In genomic region chr16:711548-712320, GRCh38 we compare ENCODE assay signal across 8 cellular contexts. TPM values are rescaled to one million over a fixed set of nuclear protein-coding genes. Genes with fewer than 3 reads are reported as not detected.
DNase-seq lines count a peak whose midpoint lies in the region; ATAC-seq and TF ChIP-seq lines count a peak whose summit lies in the region.

No MANE protein-coding gene starts in this region.

- H3K36me3 ChIP-seq in CD4-positive, CD25-positive, alpha-beta regulatory T cell (ENCODE audit: control insufficient read depth, insufficient read depth, low read length) = no peaks in the 10 kb centered on the region
- H3K36me3 ChIP-seq in HCT116 (ENCODE audit: control insufficient read depth in 1 of 2, insufficient read depth in 2 of 2, low read length in 2 of 2) = no peaks in the 10 kb centered on the region
- H3K36me3 ChIP-seq in SJCRH30 = no peaks in the 10 kb centered on the region
- H3K36me3 ChIP-seq in osteoblast (ENCODE audit: insufficient read depth, low read length) = no peaks in the 10 kb centered on the region
- no peaks in the 10 kb centered on the region for H3K36me3 ChIP-seq in upper lobe of left lung

- H3K27ac Mint-ChIP-seq in CD4-positive, CD25-positive, alpha-beta regulatory T cell = no peak overlapping the region

- no peaks in the 10 kb centered on the region for H3K36me3 Mint-ChIP-seq in CD4-positive, CD25-positive, alpha-beta regulatory T cell

- peak overlapping the region; percentile 59 for H3K4me2 ChIP-seq in HCT116 (ENCODE audit: low read length)
- no peak overlapping the region for H3K4me2 ChIP-seq in osteoblast (ENCODE audit: insufficient read depth, low read length)

- intact Hi-C loops in HCT116 (cut with micrococcal nuclease) = loop anchor here (1.0 to 5.0 kb wide), 3 partner anchors 74 to 346 kb away; no protein-coding TSS in a partner anchor

- H3K9me3 Mint-ChIP-seq in CD4-positive, CD25-positive, alpha-beta regulatory T cell = no peaks in the 10 kb centered on the region

- H3K9ac ChIP-seq in HCT116 (ENCODE audit: low read length) = peak overlapping the region; percentile 35

- peaks cover 18% of the 10 kb centered on the region for H3K4me1 ChIP-seq in CD4-positive, CD25-positive, alpha-beta regulatory T cell (ENCODE audit: control insufficient read depth, insufficient read depth, low read length, poor library complexity, severe bottlenecking)
- peaks cover 21 to 57% of the 10 kb centered on the region in 2 experiments for H3K4me1 ChIP-seq in HCT116 (ENCODE audit: control insufficient read depth in 1 of 2, insufficient read depth in 2 of 2, low read length in 2 of 2)
- H3K4me1 ChIP-seq in SJCRH30 = peaks cover 42% of the 10 kb centered on the region
- peaks cover 18% of the 10 kb centered on the region for H3K4me1 ChIP-seq in osteoblast (ENCODE audit: insufficient read depth, low read length)
- H3K4me1 ChIP-seq in upper lobe of left lung = peaks cover 18 to 30% (median 26%) of the 10 kb centered on the region in 4 donors

- no peak for TF ChIP-seq EP300 in upper lobe of left lung (IDR thresholded peaks at IDR 0.05)

- no peaks in the 10 kb centered on the region for H3K9me3 ChIP-seq in CD4-positive, CD25-positive, alpha-beta regulatory T cell (ENCODE audit: control insufficient read depth in 2 of 2, low read length in 2 of 2)
- no peaks in the 10 kb centered on the region for H3K9me3 ChIP-seq in HCT116 (ENCODE audit: control insufficient read depth in 1 of 2, insufficient read depth in 1 of 2, low read depth in 1 of 2, low read length in 2 of 2)
- no peaks in the 10 kb centered on the region for H3K9me3 ChIP-seq in SJCRH30 (replicated peaks)
- no peaks in the 10 kb centered on the region for H3K9me3 ChIP-seq in osteoblast (ENCODE audit: low read depth, low read length)
- no peaks in the 10 kb centered on the region for H3K9me3 ChIP-seq in upper lobe of left lung

- no peak overlapping the region for H3K4me3 Mint-ChIP-seq in CD4-positive, CD25-positive, alpha-beta regulatory T cell

- TF ChIP-seq POLR2A in HCT116 (IDR thresholded peaks at IDR 0.05; ENCODE audit: borderline replicate concordance, extremely low read depth, insufficient read depth, insufficient read length) (no peak), upper lobe of left lung (IDR thresholded peaks at IDR 0.05) (no peak)

- TF ChIP-seq CTCF in HCT116 (IDR thresholded peaks at IDR 0.05 in 2 of 3, conservative IDR thresholded peaks at IDR 0.05 in 1 of 3; ENCODE audit: borderline replicate concordance in 1 of 3, insufficient read depth in 1 of 3, low read depth in 2 of 3, low read length in 2 of 3) (peak in 2 of 3 experiments; percentile 82 to 96; a peak in 4 of 6 replicates), fibroblast of villous mesenchyme (IDR thresholded peaks at IDR 0.05; ENCODE audit: insufficient read depth, low read depth, low read length) (peak; percentile 92), osteoblast (IDR thresholded peaks at IDR 0.05; ENCODE audit: extremely low read depth, low read depth, low read length) (peak; percentile 82), upper lobe of left lung (IDR thresholded peaks at IDR 0.05) (peak; percentile 93 to 98 (median 96))

- H3K9me2 ChIP-seq in HCT116 (ENCODE audit: insufficient read depth) = no peaks in the 10 kb centered on the region

- peak; percentile 51 to 54 for ATAC-seq in CD4-positive, CD25-positive, alpha-beta regulatory T cell (ENCODE audit: low read depth in 2 of 2)
- ATAC-seq in HCT116 (peak; percentile 57), upper lobe of left lung (ENCODE audit: low FRiP score in 2 of 2) (peak; percentile 79 to 82)

- peaks cover 0 to 16% (median 2%) of the 10 kb centered on the region in 4 donors for H3K4me1 Mint-ChIP-seq in CD4-positive, CD25-positive, alpha-beta regulatory T cell

- H2AFZ ChIP-seq in HCT116 (ENCODE audit: low read depth, low read length, poor library complexity, severe bottlenecking) = peak overlapping the region; percentile 61
- no peak overlapping the region for H2AFZ ChIP-seq in osteoblast (ENCODE audit: low read length)

- H4K20me1 ChIP-seq in HCT116 (ENCODE audit: insufficient read depth) (peaks cover 3% of the 10 kb centered on the region; the same call in 1 of the 2 replicates), osteoblast (ENCODE audit: insufficient read depth, low read length) (peaks cover 9% of the 10 kb centered on the region)

- no peak overlapping the region for H3K4me3 ChIP-seq in CD4-positive, CD25-positive, alpha-beta regulatory T cell (ENCODE audit: low read depth, low read length)
- no peak overlapping the region for H3K4me3 ChIP-seq in HCT116 (replicated peaks in 1 of 2; ENCODE audit: low read depth in 1 of 2, low read length in 2 of 2)
- H3K4me3 ChIP-seq in SJCRH30 = no peak overlapping the region
- no peak overlapping the region for H3K4me3 ChIP-seq in fibroblast of villous mesenchyme (ENCODE audit: low read depth, low read length)
- H3K4me3 ChIP-seq in osteoblast (ENCODE audit: insufficient read depth, low read length) = no peak overlapping the region
- H3K4me3 ChIP-seq in upper lobe of left lung = no peak overlapping the region

- H3K27ac ChIP-seq in CD4-positive, CD25-positive, alpha-beta regulatory T cell (ENCODE audit: insufficient read depth, low read length, poor library complexity, severe bottlenecking) = no peak overlapping the region
- H3K27ac ChIP-seq in HCT116 (ENCODE audit: low read depth, low read length) = peak overlapping the region; percentile 55; the same call in 1 of the 2 replicates
- no peak overlapping the region for H3K27ac ChIP-seq in SJCRH30
- H3K27ac ChIP-seq in osteoblast (ENCODE audit: low read depth, low read length) = no peak overlapping the region
- no peak overlapping the region for H3K27ac ChIP-seq in upper lobe of left lung

- RAD21 ChIA-PET in HCT116 (lab: Charles Lee; ENCODE audit: low non-redundant PET in 1 of 2, low total read pairs in 2 of 2, uncharacterized antibody in 2 of 2, unreplicated experiment in 2 of 2) = interaction anchor here in 1 of 2 experiments (1.0 to 1.1 kb wide), 2 partner anchors 77 to 93 kb away, joined by 3 read pairs; partner anchors contain the start of genes CHTF18 and RPUSD1

- H3K27me3 ChIP-seq in CD4-positive, CD25-positive, alpha-beta regulatory T cell (ENCODE audit: control insufficient read depth, insufficient read depth, low read length) = peaks cover 7% of the 10 kb centered on the region
- H3K27me3 ChIP-seq in HCT116 (ENCODE audit: insufficient read depth, low read length) (no peaks in the 10 kb centered on the region), SJCRH30 (no peaks in the 10 kb centered on the region), osteoblast (ENCODE audit: insufficient read depth, low read length) (peaks cover 31% of the 10 kb centered on the region), upper lobe of left lung (peaks cover 2 to 46% (median 16%) of the 10 kb centered on the region in 4 donors)

- peaks cover 41% of the 10 kb centered on the region for H3K27me3 Mint-ChIP-seq in CD4-positive, CD25-positive, alpha-beta regulatory T cell

- DNase-seq in CD4-positive, CD25-positive, alpha-beta regulatory T cell = peak; percentile 69 to 76 (median 70)
- DNase-seq in HCT116 (ENCODE audit: low read depth, low spot score) (no peak), SJCRH30 (peak; percentile 81 to 86), activated gamma-delta T cell (lab: John Stamatoyannopoulos, UW) (peak; percentile 64), fibroblast of villous mesenchyme (ENCODE audit: low read depth) (peak; percentile 60), osteoblast (ENCODE audit: insufficient read length, low spot score, missing footprints) (peak; percentile 100), upper lobe of left lung (peak; percentile 75 to 97), cerebellar nuclear complex (lab: John Stamatoyannopoulos, UW) (no peak)

- POLR2A ChIA-PET in HCT116 (lab: Charles Lee) = interaction anchor here (0.7 to 2.1 kb wide), 4 partner anchors 16 to 77 kb away, joined by 3 to 9 read pairs (median 4); partner anchors contain the start of genes CHTF18 and RPUSD1

- BruUV-seq in HCT116 (replicated peaks; lab: Mats Ljungman, UMichigan) = no TSS peak

- H3K79me2 ChIP-seq in HCT116 (ENCODE audit: insufficient read depth, low read length) (peaks cover 10% of the 10 kb centered on the region), osteoblast (ENCODE audit: insufficient read depth, low read length) (peaks cover 6% of the 10 kb centered on the region)

- CTCF ChIA-PET in HCT116 (lab: Charles Lee) = interaction anchor here (0.7 to 2.7 kb wide), 14 partner anchors 9 to 391 kb away, joined by 3 to 19 read pairs (median 8); partner anchors contain the start of genes ANTKMT, CCDC78, CHTF18 and HAGHL

- 10 to 16% methylated on average over 16 to 22 of the region's 25 CpGs for WGBS in upper lobe of left lung, 2 donors

- no peak for TF ChIP-seq RAD21 in HCT116 (IDR thresholded peaks at IDR 0.05; ENCODE audit: low read depth)

RNA-seq across cellular contexts. Expression of gene METRN, which starts 3.2 kb away (rescaled TPM):
- total RNA-seq in CD4-positive, CD25-positive, alpha-beta regulatory T cell = 4.6 TPM
- 10 to 100 TPM; 14.3 to 24.1 (median 17.7) TPM for polyA plus RNA-seq in CD4-positive, CD25-positive, alpha-beta regulatory T cell
- total RNA-seq in HCT116 (2021; ENCODE audit: unreplicated experiment) = 193 TPM
- 121 and 125 TPM in 2 replicates for polyA plus RNA-seq in HCT116 (2012)
- total RNA-seq in SJCRH30 (2014; rRNA removed; shearing (Covaris generic)) = 61.7 and 77.6 TPM in 2 replicates
- 39.3 and 44.5 TPM in 2 replicates for total RNA-seq in fibroblast of villous mesenchyme
- 30.9 and 33.3 TPM in 2 replicates for total RNA-seq in osteoblast
- total RNA-seq in upper lobe of left lung = 10 to 100 TPM; 22.0 to 56.0 (median 40.8) TPM

RNA-seq across cellular contexts. Expression of gene FBXL16, which starts 6.1 kb away (rescaled TPM):
- 18.6 TPM for total RNA-seq in CD4-positive, CD25-positive, alpha-beta regulatory T cell
- polyA plus RNA-seq in CD4-positive, CD25-positive, alpha-beta regulatory T cell = 10 to 100 TPM in 1 of 4 donors, 1 to 10 TPM in 3; 8.5 to 10.5 (median 9.3) TPM
- total RNA-seq in HCT116 (2021; ENCODE audit: unreplicated experiment) (49.7 TPM), fibroblast of villous mesenchyme (under 0.01 TPM in 2 replicates), osteoblast (not detected in 2 replicates), upper lobe of left lung (1 to 10 TPM; 1.0 to 8.1 (median 4.1) TPM)
- polyA plus RNA-seq in HCT116 (2012) = 32.0 and 36.7 TPM in 2 replicates
- 1.7 and 1.8 TPM in 2 replicates for total RNA-seq in SJCRH30 (2014; rRNA removed; shearing (Covaris generic))

RNA-seq across cellular contexts. Expression of gene ANTKMT, which starts 9.2 kb away (rescaled TPM):
- 13.6 TPM for total RNA-seq in CD4-positive, CD25-positive, alpha-beta regulatory T cell
- polyA plus RNA-seq in CD4-positive, CD25-positive, alpha-beta regulatory T cell = 10 to 100 TPM; 60.3 to 85.9 (median 64.4) TPM
- total RNA-seq in HCT116 (2021; ENCODE audit: unreplicated experiment) = 65.4 TPM
- polyA plus RNA-seq in HCT116 (2012) = 27.5 and 33.3 TPM in 2 replicates
- 11.4 and 11.7 TPM in 2 replicates for total RNA-seq in SJCRH30 (2014; rRNA removed; shearing (Covaris generic))
- total RNA-seq in fibroblast of villous mesenchyme = 19.4 and 37.0 TPM in 2 replicates
- total RNA-seq in osteoblast = 20.9 and 21.7 TPM in 2 replicates
- total RNA-seq in upper lobe of left lung = 10 to 100 TPM; 38.7 to 69.7 (median 55.7) TPM

RNA-seq across cellular contexts. Expression of gene CCDC78, which starts 14.5 kb away (rescaled TPM):
- total RNA-seq in CD4-positive, CD25-positive, alpha-beta regulatory T cell = 2.5 TPM
- polyA plus RNA-seq in CD4-positive, CD25-positive, alpha-beta regulatory T cell = under 1 TPM; 0.37 to 0.70 (median 0.43) TPM
- total RNA-seq in HCT116 (2021; ENCODE audit: unreplicated experiment) (22.9 TPM), fibroblast of villous mesenchyme (1.3 and 3.2 TPM in 2 replicates), osteoblast (2.1 and 2.2 TPM in 2 replicates), upper lobe of left lung (10 to 100 TPM in 5 of 6 donors, 1 to 10 TPM in 1; 3.5 to 69.1 (median 23.3) TPM)
- 6.8 and 7.7 TPM in 2 replicates for polyA plus RNA-seq in HCT116 (2012)
- total RNA-seq in SJCRH30 (2014; rRNA removed; shearing (Covaris generic)) = 4.5 and 5.0 TPM in 2 replicates

RNA-seq across cellular contexts. Expression of gene HAGHL, which starts 15.2 kb away (rescaled TPM):
- total RNA-seq in CD4-positive, CD25-positive, alpha-beta regulatory T cell = 15.6 TPM
- polyA plus RNA-seq in CD4-positive, CD25-positive, alpha-beta regulatory T cell = 1 to 10 TPM; 2.2 to 4.3 (median 3.2) TPM
- 74.8 TPM for total RNA-seq in HCT116 (2021; ENCODE audit: unreplicated experiment)
- 56.8 and 61.7 TPM in 2 replicates for polyA plus RNA-seq in HCT116 (2012)
- total RNA-seq in SJCRH30 (2014; rRNA removed; shearing (Covaris generic)) = 6.0 and 8.9 TPM in 2 replicates
- total RNA-seq in fibroblast of villous mesenchyme = 14.7 and 21.9 TPM in 2 replicates
- 12.7 and 16.3 TPM in 2 replicates for total RNA-seq in osteoblast
- total RNA-seq in upper lobe of left lung = 10 to 100 TPM in 5 of 6 donors, 1 to 10 TPM in 1; 4.0 to 43.0 (median 13.5) TPM

Comparison
In these comparisons a context has a peak if more than half of its experiments do, and no peak if none do; other contexts are left out.
1. DNase-seq: peak in CD4-positive, CD25-positive, alpha-beta regulatory T cell (3 of 3), SJCRH30 (2 of 2), activated gamma-delta T cell (single experiment), fibroblast of villous mesenchyme (single experiment), osteoblast (single experiment) and upper lobe of left lung (2 of 2); none in HCT116 (single experiment) and cerebellar nuclear complex (0 of 2).
2. Peak in every context shown above with its lines, with median percentiles within 50 percentile points of each other: ATAC-seq and CTCF ChIP-seq.